ENCODE assay signal across 8 cellular contexts in genomic region chr19:40691421-40692211, GRCh38. TPM values are rescaled to one million over a fixed set of nuclear protein-coding genes. Genes with fewer than 3 reads are reported as not detected.
DNase-seq lines count a peak whose midpoint lies in the region; ATAC-seq and TF ChIP-seq lines count a peak whose summit lies in the region.

No MANE protein-coding gene starts in this region.

- no peaks in the 10 kb centered on the region; the same call in 1 of the 2 replicates for H3F3A ChIP-seq in GM23338 (replicated peaks; ENCODE audit: low read depth)

- no peak for TF ChIP-seq EP300 in sigmoid colon (IDR thresholded peaks at IDR 0.05)

- no peaks in the 10 kb centered on the region for H3K9me3 Mint-ChIP-seq in GM23338

- H3K4me3 ChIP-seq in GM23338 (peak overlapping the region; percentile 78), sigmoid colon (peak overlapping the region in 3 of 4 donors; percentile 75 to 90 (median 80))
- H3K4me3 ChIP-seq in effector memory CD4-positive, alpha-beta T cell (ENCODE audit: insufficient read depth, low read depth, low read length, poor library complexity, severe bottlenecking) = no peak overlapping the region

- peak overlapping the region; percentile 94 for H3K4me2 ChIP-seq in GM23338

- H3K27me3 Mint-ChIP-seq in GM23338 (ENCODE audit: insufficient read depth, low read depth, poor library complexity) = peaks cover 2% of the 10 kb centered on the region

- H3K27ac ChIP-seq in GM23338 (ENCODE audit: low read depth) = peak overlapping the region; percentile 99; the same call in 1 of the 2 replicates
- H3K27ac ChIP-seq in effector memory CD4-positive, alpha-beta T cell (ENCODE audit: insufficient read depth, low read length, poor library complexity, severe bottlenecking) = peak overlapping the region; percentile 60
- peak overlapping the region; percentile 91 to 95 (median 94) for H3K27ac ChIP-seq in sigmoid colon

- H4K20me1 ChIP-seq in GM23338 (replicated peaks; ENCODE audit: insufficient read depth) = peaks cover 8% of the 10 kb centered on the region

- H3K4me1 Mint-ChIP-seq in GM23338 = peaks cover 17% of the 10 kb centered on the region

- intact Hi-C loops in sigmoid colon (cut with DNase I) = no loop called here
- intact Hi-C loops in posterior vena cava (cut with DNase I) = loop anchor here in 1 of 2 donors (2.0 kb wide), 1 partner anchor 25 kb away; the partner anchor contains the start of genes COQ8B and ITPKC

- peak; percentile 38 for ATAC-seq in GM23338

- H3K9me2 ChIP-seq in GM23338 (ENCODE audit: insufficient read depth) = no peaks in the 10 kb centered on the region

- TF ChIP-seq POLR2A in sigmoid colon (IDR thresholded peaks at IDR 0.05) = no peak

- H3K36me3 ChIP-seq in GM23338 (ENCODE audit: insufficient read depth) (peaks cover 4% of the 10 kb centered on the region; the same call in 1 of the 2 replicates), sigmoid colon (peaks cover 5 to 46% (median 18%) of the 10 kb centered on the region in 4 donors)
- H3K36me3 ChIP-seq in effector memory CD4-positive, alpha-beta T cell (ENCODE audit: control insufficient read depth, insufficient read depth, low read length) = peaks cover 8% of the 10 kb centered on the region

- H3K4me1 ChIP-seq in GM23338 (ENCODE audit: insufficient read depth) = peaks cover 8% of the 10 kb centered on the region; the same call in 1 of the 2 replicates
- peaks cover 14% of the 10 kb centered on the region for H3K4me1 ChIP-seq in effector memory CD4-positive, alpha-beta T cell (ENCODE audit: control insufficient read depth, insufficient read depth, low read length, poor library complexity, severe bottlenecking)
- peaks cover 0 to 43% (median 36%) of the 10 kb centered on the region in 4 donors for H3K4me1 ChIP-seq in sigmoid colon

- H3K27ac Mint-ChIP-seq in GM23338 = peak overlapping the region; percentile 100

- H2AFZ ChIP-seq in GM23338 = no peak overlapping the region

- peak; percentile 71 for DNase-seq in GM23338 (ENCODE audit: low spot score)
- peak; percentile 97 for DNase-seq in NCI-H82 treated with DMSO at 0.1 percent for 48 hours (lab: John Stamatoyannopoulos, UW; ENCODE audit: unreplicated experiment)
- no peak for DNase-seq in effector memory CD4-positive, alpha-beta T cell
- DNase-seq in sigmoid colon = no peak
- DNase-seq in A172 (ENCODE audit: low spot score) = no peak
- DNase-seq in GF-D8 (lab: John Stamatoyannopoulos, UW) = no peak
- no peak for DNase-seq in posterior vena cava (ENCODE audit: low spot score)
- DNase-seq in central memory CD4-positive, alpha-beta T cell = no peak

- peaks cover 8% of the 10 kb centered on the region for H3K36me3 Mint-ChIP-seq in GM23338 (ENCODE audit: low read depth)

- TF ChIP-seq CTCF in GM23338 (conservative IDR thresholded peaks at IDR 0.05; ENCODE audit: low read depth in 2 of 2) (peak in 1 of 2 experiments; percentile 23; a peak in 1 of 4 replicates), sigmoid colon (IDR thresholded peaks at IDR 0.05) (no peak)

- H3K4me3 Mint-ChIP-seq in GM23338 = peak overlapping the region; percentile 86

- peaks cover 19% of the 10 kb centered on the region for H3K79me2 ChIP-seq in GM23338 (replicated peaks; ENCODE audit: insufficient read depth)

- 71 to 83% methylated on average over 24 of the region's 24 CpGs for WGBS in sigmoid colon, 2 donors

- H3K9me3 ChIP-seq in effector memory CD4-positive, alpha-beta T cell (ENCODE audit: control insufficient read depth, low read length) = no peaks in the 10 kb centered on the region
- H3K9me3 ChIP-seq in sigmoid colon = no peaks in the 10 kb centered on the region

- no peaks in the 10 kb centered on the region for H3K27me3 ChIP-seq in GM23338 (ENCODE audit: insufficient read depth)
- no peaks in the 10 kb centered on the region for H3K27me3 ChIP-seq in effector memory CD4-positive, alpha-beta T cell (replicated peaks; ENCODE audit: control insufficient read depth, insufficient read depth, low read length, poor library complexity, severe bottlenecking)
- no peaks in the 10 kb centered on the region for H3K27me3 ChIP-seq in sigmoid colon

TF ChIP-seq in GM23338, 12 proteins besides CTCF, POLR2A, EP300 and RAD21 (continues in another document):
- TF ChIP-seq REST (IDR thresholded peaks at IDR 0.05; ENCODE audit: unreplicated experiment) = no peak
- no peak for TF ChIP-seq ZNF331 (CRISPR knock-in tag; IDR thresholded peaks at IDR 0.05; ENCODE audit: low read depth)
- no peak for TF ChIP-seq NANOG (IDR thresholded peaks at IDR 0.05; ENCODE audit: borderline replicate concordance)
- no peak for TF ChIP-seq EZH2phosphoT487 (IDR thresholded peaks at IDR 0.05; ENCODE audit: unreplicated experiment)
- no peak for TF ChIP-seq EZH2 (IDR thresholded peaks at IDR 0.05; ENCODE audit: low read depth, unreplicated experiment)
- TF ChIP-seq ETS1 (IDR thresholded peaks at IDR 0.05) = no peak
- no peak for TF ChIP-seq CREB1 (CRISPR knock-in tag; IDR thresholded peaks at IDR 0.05; ENCODE audit: low read depth)

RNA-seq across cellular contexts. Expression of gene NUMBL, which starts 1.2 kb away (rescaled TPM):
- 21.6 and 28.5 TPM in 2 replicates for total RNA-seq in GM23338 (2014; rRNA removed; shearing (Covaris generic))
- polyA plus RNA-seq in GM23338 (2016; fragmentation: Nextera tagmentation; extraction: Ambion mirVana) = 8.5 and 9.6 TPM in 2 replicates
- total RNA-seq in sigmoid colon = 10 to 100 TPM; 21.9 to 38.2 (median 25.0) TPM
- polyA plus RNA-seq in sigmoid colon = 10 to 100 TPM in 1 of 3 donors, 1 to 10 TPM in 2; 3.0 to 13.7 (median 9.6) TPM
- 23.7 and 32.7 TPM in 2 replicates for total RNA-seq in A172 (2014; rRNA removed; shearing (Covaris generic))
- total RNA-seq in posterior vena cava = 10 to 100 TPM; 54.0 to 62.6 TPM

RNA-seq across cellular contexts. Expression of gene COQ8B, which starts 25.1 kb away (rescaled TPM):
- total RNA-seq in GM23338 (2014; rRNA removed; shearing (Covaris generic)) = 42.6 and 59.6 TPM in 2 replicates
- polyA plus RNA-seq in GM23338 (2016; fragmentation: Nextera tagmentation; extraction: Ambion mirVana) (13.4 and 13.9 TPM in 2 replicates), sigmoid colon (10 to 100 TPM; 24.7 to 54.4 (median 27.0) TPM)
- total RNA-seq in sigmoid colon (10 to 100 TPM; 33.2 to 59.3 (median 39.2) TPM), posterior vena cava (10 to 100 TPM; 21.5 to 29.9 TPM)
- total RNA-seq in A172 (2014; rRNA removed; shearing (Covaris generic)) = 35.2 and 51.5 TPM in 2 replicates

RNA-seq across cellular contexts. Expression of gene ITPKC, which starts 25.3 kb away (rescaled TPM):
- total RNA-seq in GM23338 (2014; rRNA removed; shearing (Covaris generic)) = 9.8 and 12.6 TPM in 2 replicates
- polyA plus RNA-seq in GM23338 (2016; fragmentation: Nextera tagmentation; extraction: Ambion mirVana) (5.3 and 5.4 TPM in 2 replicates), sigmoid colon (10 to 100 TPM; 17.4 to 27.0 (median 25.9) TPM)
- total RNA-seq in sigmoid colon (10 to 100 TPM; 17.7 to 39.6 (median 23.1) TPM), posterior vena cava (10 to 100 TPM; 18.9 to 19.4 TPM)
- 7.7 and 9.2 TPM in 2 replicates for total RNA-seq in A172 (2014; rRNA removed; shearing (Covaris generic))

RNA-seq across cellular contexts. Expression of gene ACTMAP, which starts 58.7 kb away (rescaled TPM):
- 10.3 and 14.9 TPM in 2 replicates for total RNA-seq in GM23338 (2014; rRNA removed; shearing (Covaris generic))
- 16.7 and 17.9 TPM in 2 replicates for polyA plus RNA-seq in GM23338 (2016; fragmentation: Nextera tagmentation; extraction: Ambion mirVana)
- total RNA-seq in sigmoid colon = 1 to 10 TPM; 1.8 to 5.3 (median 3.0) TPM
- 10 to 100 TPM in 1 of 3 donors, 1 to 10 TPM in 2; 6.0 to 11.0 (median 6.6) TPM for polyA plus RNA-seq in sigmoid colon
- 0.62 and 1.7 TPM in 2 replicates for total RNA-seq in A172 (2014; rRNA removed; shearing (Covaris generic))
- 1 to 10 TPM; 3.0 to 5.5 TPM for total RNA-seq in posterior vena cava

RNA-seq across cellular contexts. Expression of gene SNRPA, which starts 59.4 kb away (rescaled TPM):
- 239 and 295 TPM in 2 replicates for total RNA-seq in GM23338 (2014; rRNA removed; shearing (Covaris generic))
- polyA plus RNA-seq in GM23338 (2016; fragmentation: Nextera tagmentation; extraction: Ambion mirVana) (321 and 326 TPM in 2 replicates), sigmoid colon (10 to 100 TPM; 19.2 to 76.1 (median 37.2) TPM)
- total RNA-seq in sigmoid colon (10 to 100 TPM; 43.2 to 60.1 (median 54.0) TPM), posterior vena cava (10 to 100 TPM; 37.1 to 46.1 TPM)
- total RNA-seq in A172 (2014; rRNA removed; shearing (Covaris generic)) = 64.7 and 87.9 TPM in 2 replicates

Comparison
In these comparisons a context has a peak if more than half of its experiments do, and no peak if none do; other contexts are left out.
1. DNase-seq: peak in GM23338 (single experiment) and NCI-H82 treated with DMSO at 0.1 percent for 48 hours (single experiment); none in effector memory CD4-positive, alpha-beta T cell (0 of 3), sigmoid colon (single experiment), A172 (single experiment), GF-D8 (single experiment), posterior vena cava (single experiment) and central memory CD4-positive, alpha-beta T cell (single experiment).
2. Peak in every context shown above with its lines, with median percentiles within 50 percentile points of each other: H3K27ac ChIP-seq.